Comparison of ENCODE assay signal across 2 cellular contexts in genomic region chr1:78284354-78284753, GRCh38.
A peak's percentile ranks its signal among the peaks of the same experiment; 100 is the strongest.
TF ChIP-seq lines count a peak whose summit lies in the region.

No MANE protein-coding gene starts in this region.

TF ChIP-seq in liver, 16 proteins besides CTCF, POLR2A, EP300 and RAD21 (continued from another document):
- no peak for TF ChIP-seq FOXA1 (IDR thresholded peaks at IDR 0.05)
- peak; percentile 49 for TF ChIP-seq YY1 (IDR thresholded peaks at IDR 0.05)
- TF ChIP-seq REST (IDR thresholded peaks at IDR 0.05): peak; percentile 59
- TF ChIP-seq NR2F2 (IDR thresholded peaks at IDR 0.05): no peak
- TF ChIP-seq GABPA (IDR thresholded peaks at IDR 0.05 in 1 of 2, conservative IDR thresholded peaks at IDR 0.05 in 1 of 2): no peak
- no peak for TF ChIP-seq TAF1 (conservative IDR thresholded peaks at IDR 0.05)
- TF ChIP-seq HNF4G (IDR thresholded peaks at IDR 0.05): peak; percentile 8
- TF ChIP-seq MAX (IDR thresholded peaks at IDR 0.05): no peak
- peak; percentile 87 for TF ChIP-seq ATF3 (IDR thresholded peaks at IDR 0.05)
- no peak for TF ChIP-seq EGR1 (IDR thresholded peaks at IDR 0.05; ENCODE audit: low read depth in 2 of 2)
- peak; percentile 86 for TF ChIP-seq SP1 (IDR thresholded peaks at IDR 0.05)
- TF ChIP-seq FOXA2 (IDR thresholded peaks at IDR 0.05): no peak
- peak; percentile 76 to 85 for TF ChIP-seq RXRA (IDR thresholded peaks at IDR 0.05)

TF ChIP-seq in HepG2, 621 proteins besides CTCF, POLR2A, EP300 and RAD21 (continued from another document):
- TF ChIP-seq PRDM10 (CRISPR knock-in tag; IDR thresholded peaks at IDR 0.05; ENCODE audit: low read depth): no peak
